ENCODE assay signal across 8 cellular contexts in the genomic region with DNA sequence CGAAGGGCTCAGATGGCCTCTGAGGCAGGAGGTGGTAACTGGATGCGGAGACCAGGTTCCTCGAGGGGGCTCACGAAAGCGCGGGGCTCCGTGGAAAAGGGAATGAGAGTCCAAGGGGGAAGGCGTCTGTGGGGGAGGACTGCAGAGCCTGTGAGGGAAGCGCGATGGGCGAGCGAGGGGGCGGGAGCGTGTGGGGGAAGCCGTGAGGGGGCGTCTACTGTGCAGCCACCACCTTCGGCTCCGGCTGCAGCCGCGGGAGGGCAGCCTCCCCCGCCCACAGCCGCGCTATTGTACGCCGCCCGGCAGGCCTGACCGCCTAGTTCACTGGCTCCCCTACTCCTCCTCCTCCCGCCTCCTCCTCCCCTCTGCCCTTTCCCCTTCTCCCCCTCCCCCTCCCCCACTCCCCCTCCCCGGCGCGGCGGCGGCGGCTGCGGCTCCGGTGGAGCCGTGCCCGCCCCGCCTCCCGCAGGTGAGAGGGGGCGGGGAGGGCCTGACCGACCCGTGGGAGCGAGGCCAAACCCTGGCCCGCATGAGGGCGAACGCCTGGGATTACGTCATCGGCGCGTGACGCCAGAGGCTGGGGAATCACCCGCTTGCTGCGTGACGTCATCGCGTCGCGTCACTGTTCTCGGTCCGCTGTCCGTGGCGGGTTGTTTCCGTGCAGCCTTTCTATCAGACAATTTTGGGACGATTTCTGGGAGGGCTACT. TPM values are rescaled to one million over a fixed set of nuclear protein-coding genes. Genes with fewer than 3 reads are reported as not detected.
DNase-seq lines count a peak whose midpoint lies in the region; ATAC-seq and TF ChIP-seq lines count a peak whose summit lies in the region.

Gene PAK1, minus strand, starts transcription at position 294 of the 708 bp plus-strand sequence. CDS start 81,574 bp downstream, outside the sequence.

- H2AFZ ChIP-seq in fibroblast of lung (ENCODE audit: low read length), result peak within 1 kb of the TSS; percentile 78

- H3K4me3 Mint-ChIP-seq in IgD-negative memory B cell, result peak within 1 kb of the TSS; percentile 83 to 94 (median 92)
- peak within 1 kb of the TSS; percentile 79 for H3K4me3 Mint-ChIP-seq in activated T-helper 1 cell treated with anti-CD3 and anti-CD28 coated beads, Interleukin-12 subunit alpha, Interleukin-12 subunit beta, Interleukin-2, Interleukin-4 antibody, amounts not matched to agents 30 ng/mL and 10 ng/mL and 1 ng/mL, durations not matched to agents 14 hours and 24 hours and 36 hours
- H3K4me3 Mint-ChIP-seq in naive thymus-derived CD4-positive, alpha-beta T cell, result peak within 1 kb of the TSS; percentile 85 to 99 (median 92)
- H3K4me3 Mint-ChIP-seq in stimulated activated effector memory CD8-positive, alpha-beta T cell treated with anti-CD3 and anti-CD28 coated beads, Interleukin-12 subunit alpha, Interleukin-12 subunit beta, amount 100 ng/mL, for 72 hours, result peak within 1 kb of the TSS; percentile 68

- ATAC-seq in GM21528 (IDR thresholded peaks at IDR 0.05; ENCODE audit: low FRiP score, unreplicated experiment), result peak; percentile 61
- peak; percentile 89 for ATAC-seq in naive thymus-derived CD4-positive, alpha-beta T cell
- ATAC-seq in stimulated activated effector memory CD8-positive, alpha-beta T cell treated with anti-CD3 and anti-CD28 coated beads, Interleukin-12 subunit alpha, Interleukin-12 subunit beta, amount 100 ng/mL, for 72 hours, result peak; percentile 79

- POLR2A ChIA-PET in naive thymus-derived CD4-positive, alpha-beta T cell (lab: Charles Lee), result interaction anchor here (0.6 to 1.0 kb wide), 2 partner anchors 62 to 597 kb away, joined by 3 to 6 read pairs; no protein-coding TSS in a partner anchor

- peak within 1 kb of the TSS; percentile 91 to 98 (median 94) for H3K27ac Mint-ChIP-seq in IgD-negative memory B cell
- peak within 1 kb of the TSS; percentile 74 for H3K27ac Mint-ChIP-seq in activated T-helper 1 cell treated with anti-CD3 and anti-CD28 coated beads, Interleukin-12 subunit alpha, Interleukin-12 subunit beta, Interleukin-2, Interleukin-4 antibody, amounts not matched to agents 30 ng/mL and 10 ng/mL and 1 ng/mL, durations not matched to agents 14 hours and 24 hours and 36 hours
- peak within 1 kb of the TSS; percentile 87 to 100 (median 96) for H3K27ac Mint-ChIP-seq in naive thymus-derived CD4-positive, alpha-beta T cell
- peak within 1 kb of the TSS; percentile 0 for H3K27ac Mint-ChIP-seq in stimulated activated effector memory CD8-positive, alpha-beta T cell treated with anti-CD3 and anti-CD28 coated beads, Interleukin-12 subunit alpha, Interleukin-12 subunit beta, amount 100 ng/mL, for 72 hours

- H4K20me1 ChIP-seq in fibroblast of lung (ENCODE audit: control insufficient read depth, extremely low read depth, insufficient read depth, low read length), result no peaks in the 10 kb centered on the region

- peaks cover 11% of the 10 kb centered on the region for H3K27me3 Mint-ChIP-seq in IgD-negative memory B cell
- H3K27me3 Mint-ChIP-seq in activated T-helper 1 cell treated with anti-CD3 and anti-CD28 coated beads, Interleukin-12 subunit alpha, Interleukin-12 subunit beta, Interleukin-2, Interleukin-4 antibody, amounts not matched to agents 30 ng/mL and 10 ng/mL and 1 ng/mL, durations not matched to agents 14 hours and 24 hours and 36 hours (ENCODE audit: insufficient read depth), result peaks cover 25% of the 10 kb centered on the region
- H3K27me3 Mint-ChIP-seq in naive thymus-derived CD4-positive, alpha-beta T cell, result peaks cover 0 to 38% (median 0%) of the 10 kb centered on the region in 5 donors

- peaks cover 9 to 19% (median 17%) of the 10 kb centered on the region in 3 donors for H3K4me1 Mint-ChIP-seq in IgD-negative memory B cell
- peaks cover 27% of the 10 kb centered on the region for H3K4me1 Mint-ChIP-seq in activated T-helper 1 cell treated with anti-CD3 and anti-CD28 coated beads, Interleukin-12 subunit alpha, Interleukin-12 subunit beta, Interleukin-2, Interleukin-4 antibody, amounts not matched to agents 30 ng/mL and 10 ng/mL and 1 ng/mL, durations not matched to agents 14 hours and 24 hours and 36 hours (ENCODE audit: low read depth)
- H3K4me1 Mint-ChIP-seq in naive thymus-derived CD4-positive, alpha-beta T cell, result peaks cover 12 to 29% (median 23%) of the 10 kb centered on the region in 7 donors
- no peaks in the 10 kb centered on the region for H3K4me1 Mint-ChIP-seq in stimulated activated effector memory CD8-positive, alpha-beta T cell treated with anti-CD3 and anti-CD28 coated beads, Interleukin-12 subunit alpha, Interleukin-12 subunit beta, amount 100 ng/mL, for 72 hours

- no peaks in the 10 kb centered on the region for H3K79me2 ChIP-seq in fibroblast of lung (ENCODE audit: control insufficient read depth, insufficient read depth, low read length)

- no peaks in the 10 kb centered on the region for H3K9me3 ChIP-seq in fibroblast of lung (ENCODE audit: control insufficient read depth, insufficient read depth, low read depth, low read length)
- no peaks in the 10 kb centered on the region for H3K9me3 ChIP-seq in naive thymus-derived CD4-positive, alpha-beta T cell (ENCODE audit: control insufficient read depth in 2 of 3, low read length in 3 of 3)

- H3K36me3 Mint-ChIP-seq in IgD-negative memory B cell, result no peaks in the 10 kb centered on the region
- H3K36me3 Mint-ChIP-seq in activated T-helper 1 cell treated with anti-CD3 and anti-CD28 coated beads, Interleukin-12 subunit alpha, Interleukin-12 subunit beta, Interleukin-2, Interleukin-4 antibody, amounts not matched to agents 30 ng/mL and 10 ng/mL and 1 ng/mL, durations not matched to agents 14 hours and 24 hours and 36 hours (ENCODE audit: low read depth), result no peaks in the 10 kb centered on the region
- H3K36me3 Mint-ChIP-seq in naive thymus-derived CD4-positive, alpha-beta T cell, result peaks cover 0 to 4% (median 0%) of the 10 kb centered on the region in 5 donors
- H3K36me3 Mint-ChIP-seq in stimulated activated effector memory CD8-positive, alpha-beta T cell treated with anti-CD3 and anti-CD28 coated beads, Interleukin-12 subunit alpha, Interleukin-12 subunit beta, amount 100 ng/mL, for 72 hours, result peaks cover 7% of the 10 kb centered on the region

- intact Hi-C loops in activated T-helper 1 cell treated with anti-CD3 and anti-CD28 coated beads, Interleukin-12 subunit alpha, Interleukin-12 subunit beta, Interleukin-2, Interleukin-4 antibody, amounts not matched to agents 30 ng/mL and 10 ng/mL and 1 ng/mL, durations not matched to agents 14 hours and 24 hours and 36 hours (cut with micrococcal nuclease), result loop anchor here (2.0 to 10.0 kb wide), 2 partner anchors 121 to 427 kb away; no protein-coding TSS in a partner anchor
- intact Hi-C loops in naive thymus-derived CD4-positive, alpha-beta T cell (cut with micrococcal nuclease), result loop anchor here (1.0 to 10.0 kb wide), 7 partner anchors 63 to 1101 kb away; partner anchors contain the start of genes ACER3 (in 1 of the 2), INTS4 (in 1 of the 2), NARS2 (in 1 of the 2) and RSF1 (in 1 of the 2)

- peak within 1 kb of the TSS; percentile 32 for H3K9ac ChIP-seq in fibroblast of lung (ENCODE audit: insufficient read depth, low read length)

- no peaks in the 10 kb centered on the region for H3K36me3 ChIP-seq in fibroblast of lung (ENCODE audit: control insufficient read depth, insufficient read depth, low read length)
- no peaks in the 10 kb centered on the region for H3K36me3 ChIP-seq in naive thymus-derived CD4-positive, alpha-beta T cell (ENCODE audit: control insufficient read depth in 2 of 3, insufficient read depth in 3 of 3, low read length in 3 of 3)

- H3K27ac ChIP-seq in fibroblast of lung (ENCODE audit: insufficient read depth, low read length), result no peak within 1 kb of the TSS
- H3K27ac ChIP-seq in naive thymus-derived CD4-positive, alpha-beta T cell (ENCODE audit: low read depth, low read length), result peak within 1 kb of the TSS; percentile 75

- no peaks in the 10 kb centered on the region for H3K4me1 ChIP-seq in fibroblast of lung (ENCODE audit: control insufficient read depth, extremely low read depth, insufficient read depth, low read length)
- H3K4me1 ChIP-seq in naive thymus-derived CD4-positive, alpha-beta T cell (ENCODE audit: control insufficient read depth in 2 of 2, insufficient read depth in 2 of 2, low read length in 2 of 2), result no peaks in the 10 kb centered on the region

- DNase-seq in DMS 273 (lab: John Stamatoyannopoulos, UW; ENCODE audit: unreplicated experiment), result peak; percentile 89
- peak; percentile 81 for DNase-seq in activated T-helper 1 cell treated with anti-CD3 and anti-CD28 coated beads, Interleukin-12 subunit alpha, Interleukin-12 subunit beta, Interleukin-2, Interleukin-4 antibody, amounts not matched to agents 30 ng/mL and 10 ng/mL and 1 ng/mL, durations not matched to agents 14 hours and 24 hours and 36 hours (ENCODE audit: low spot score)
- peak; percentile 85 to 90 for DNase-seq in fibroblast of lung (ENCODE audit: low read depth in 2 of 2)
- DNase-seq in naive thymus-derived CD4-positive, alpha-beta T cell, result peak; percentile 79 to 96 (median 85)
- DNase-seq in stimulated activated effector memory CD8-positive, alpha-beta T cell treated with anti-CD3 and anti-CD28 coated beads, Interleukin-12 subunit alpha, Interleukin-12 subunit beta, amount 100 ng/mL, for 72 hours (ENCODE audit: low spot score in 2 of 2), result peak; percentile 72 to 89

- peaks cover 0 to 3% (median 1%) of the 10 kb centered on the region in 3 donors for H3K9me3 Mint-ChIP-seq in IgD-negative memory B cell
- no peaks in the 10 kb centered on the region for H3K9me3 Mint-ChIP-seq in activated T-helper 1 cell treated with anti-CD3 and anti-CD28 coated beads, Interleukin-12 subunit alpha, Interleukin-12 subunit beta, Interleukin-2, Interleukin-4 antibody, amounts not matched to agents 30 ng/mL and 10 ng/mL and 1 ng/mL, durations not matched to agents 14 hours and 24 hours and 36 hours
- H3K9me3 Mint-ChIP-seq in naive thymus-derived CD4-positive, alpha-beta T cell, result peaks cover 0 to 4% (median 0%) of the 10 kb centered on the region in 11 donors
- H3K9me3 Mint-ChIP-seq in stimulated activated effector memory CD8-positive, alpha-beta T cell treated with anti-CD3 and anti-CD28 coated beads, Interleukin-12 subunit alpha, Interleukin-12 subunit beta, amount 100 ng/mL, for 72 hours, result no peaks in the 10 kb centered on the region

- TF ChIP-seq CTCF in fibroblast of lung (conservative IDR thresholded peaks at IDR 0.05 in 1 of 2, IDR thresholded peaks at IDR 0.05 in 1 of 2; ENCODE audit: low read depth in 1 of 2, low read length in 2 of 2), result peak in 1 of 2 donors; percentile 21

- H3K27me3 ChIP-seq in fibroblast of lung (ENCODE audit: control insufficient read depth, insufficient read depth, low read length), result peaks cover 14% of the 10 kb centered on the region
- no peaks in the 10 kb centered on the region for H3K27me3 ChIP-seq in naive thymus-derived CD4-positive, alpha-beta T cell (ENCODE audit: control insufficient read depth in 2 of 2, insufficient read depth in 2 of 2, low read length in 2 of 2)

- peak within 1 kb of the TSS; percentile 41 to 68 (median 52) for H3K4me3 ChIP-seq in fibroblast of lung (replicated peaks in 1 of 4; ENCODE audit: control extremely low read depth in 1 of 4, insufficient read depth in 1 of 4, low read depth in 3 of 4, low read length in 4 of 4)
- peak within 1 kb of the TSS; percentile 43 for H3K4me3 ChIP-seq in naive thymus-derived CD4-positive, alpha-beta T cell (ENCODE audit: low read length)

- peak within 1 kb of the TSS; percentile 78 for H3K4me2 ChIP-seq in fibroblast of lung (ENCODE audit: extremely low read depth, insufficient read depth, low read length)

- CTCF ChIA-PET in naive thymus-derived CD4-positive, alpha-beta T cell (lab: Charles Lee), result interaction anchor here (0.8 to 0.9 kb wide), 2 partner anchors 13 to 28 kb away, joined by 3 read pairs; no protein-coding TSS in a partner anchor

RNA-seq across cellular contexts. Expression of gene PAK1, which starts in this region (rescaled TPM):
- polyA plus RNA-seq in IgD-negative memory B cell, result 15.0 TPM
- polyA plus RNA-seq in PFSK-1 (2012; ENCODE audit: insufficient read length, low read depth), result 8.3 TPM
- total RNA-seq in activated T-helper 1 cell treated with anti-CD3 and anti-CD28 coated beads, Interleukin-12 subunit alpha, Interleukin-12 subunit beta, Interleukin-2, Interleukin-4 antibody, amounts not matched to agents 30 ng/mL and 10 ng/mL and 1 ng/mL, durations not matched to agents 14 hours and 24 hours and 36 hours, result 33.1 and 38.4 TPM in 2 replicates
- 25.9 and 37.7 TPM in 2 replicates for total RNA-seq in fibroblast of lung
- 34.6 and 67.6 TPM in 2 replicates for polyA plus RNA-seq in fibroblast of lung
- polyA plus RNA-seq in fibroblast of lung (2012), result 19.6 and 49.2 TPM in 2 replicates
- 63.3 and 102 TPM in 2 replicates for polyA minus RNA-seq in fibroblast of lung (ENCODE audit: low replicate concordance)
- 10 to 100 TPM; 18.9 to 67.2 (median 23.3) TPM for total RNA-seq in naive thymus-derived CD4-positive, alpha-beta T cell
- polyA plus RNA-seq in naive thymus-derived CD4-positive, alpha-beta T cell, result 10 to 100 TPM; 15.5 to 17.6 TPM

Comparison
In these comparisons a context has a peak if more than half of its experiments do, and no peak if none do; other contexts are left out.
1. H3K27ac Mint-ChIP-seq: peak in every context shown above with its lines; median percentile 96 in naive thymus-derived CD4-positive, alpha-beta T cell; 94 in IgD-negative memory B cell; 74 in activated T-helper 1 cell treated with anti-CD3 and anti-CD28 coated beads, Interleukin-12 subunit alpha, Interleukin-12 subunit beta, Interleukin-2, Interleukin-4 antibody, amounts not matched to agents 30 ng/mL and 10 ng/mL and 1 ng/mL, durations not matched to agents 14 hours and 24 hours and 36 hours; 0 in stimulated activated effector memory CD8-positive, alpha-beta T cell treated with anti-CD3 and anti-CD28 coated beads, Interleukin-12 subunit alpha, Interleukin-12 subunit beta, amount 100 ng/mL, for 72 hours.